ENCODE assay signal across 19 cellular contexts in the genomic region with DNA sequence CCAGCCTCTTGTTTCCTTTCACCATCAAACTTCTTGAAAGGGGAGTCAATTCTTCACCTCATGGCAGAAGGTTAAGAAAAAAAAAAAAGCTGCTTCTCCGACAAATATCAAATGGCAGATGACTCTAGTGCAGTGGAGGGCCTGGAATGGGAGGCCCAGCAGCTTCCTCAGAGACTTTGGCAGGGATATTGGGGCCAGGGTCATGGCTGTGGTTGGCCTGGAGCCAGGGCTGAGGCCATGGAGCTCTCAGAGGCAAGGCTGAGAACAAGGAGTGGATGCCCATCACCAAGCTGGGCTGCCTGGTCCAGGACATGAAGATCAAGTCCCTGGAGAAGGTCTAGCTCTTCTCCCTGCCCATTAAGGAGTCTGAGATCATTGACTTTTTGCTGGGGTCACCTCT. TPM values are rescaled to one million over a fixed set of nuclear protein-coding genes. Genes with fewer than 3 reads are reported as not detected.
DNase-seq lines count a peak whose midpoint lies in the region; TF ChIP-seq lines count a peak whose summit lies in the region.
"Had no signal": no experiment of that assay in that cellular context is flagged by ENCODE, and none has a peak within 500 bp of the region (broad histone marks: within the 10 kb centered on the region; RNA-seq: fewer than 3 reads in every experiment).

No MANE protein-coding gene starts in this region.

- H3K9me3 Mint-ChIP-seq in activated CD4-positive, alpha-beta T cell treated with anti-CD3 and anti-CD28 coated beads, Interleukin-2, amount 10 ng/mL, durations not matched to agents 24 days and 14 days, result no peaks in the 10 kb centered on the region
- no peaks in the 10 kb centered on the region for H3K9me3 Mint-ChIP-seq in chondrocyte (ENCODE audit: low read depth)
- H3K9me3 Mint-ChIP-seq: CD4-positive, alpha-beta T cell had no signal

- no peak overlapping the region for H3K9ac ChIP-seq in parathyroid adenoma
- H3K9ac ChIP-seq: GM23248 had no signal

- H3K27ac Mint-ChIP-seq in activated CD4-positive, alpha-beta T cell treated with anti-CD3 and anti-CD28 coated beads, Interleukin-2, amount 10 ng/mL, durations not matched to agents 24 days and 14 days, result peak overlapping the region; percentile 20
- H3K27ac Mint-ChIP-seq in chondrocyte (ENCODE audit: unreplicated experiment), result no peak overlapping the region
- H3K27ac Mint-ChIP-seq: CD4-positive, alpha-beta T cell had no signal

- no peaks in the 10 kb centered on the region for H3K36me3 ChIP-seq in parathyroid adenoma (ENCODE audit: control insufficient read depth, insufficient read depth, low read length)

- no peaks in the 10 kb centered on the region for H3K27me3 Mint-ChIP-seq in activated CD4-positive, alpha-beta T cell treated with anti-CD3 and anti-CD28 coated beads, Interleukin-2, amount 10 ng/mL, durations not matched to agents 24 days and 14 days
- no peaks in the 10 kb centered on the region for H3K27me3 Mint-ChIP-seq in chondrocyte (ENCODE audit: low read depth)
- H3K27me3 Mint-ChIP-seq: CD4-positive, alpha-beta T cell had no signal

- peaks cover 2% of the 10 kb centered on the region for H3K79me2 ChIP-seq in parathyroid adenoma

- H3K4me2 ChIP-seq in parathyroid adenoma (ENCODE audit: low read length), result peak overlapping the region; percentile 11
- H3K4me2 ChIP-seq: A549 had no signal

- no peak overlapping the region for H2AFZ ChIP-seq in parathyroid adenoma
- H2AFZ ChIP-seq: GM23248 had no signal

- H3K27ac ChIP-seq in parathyroid adenoma, result no peak overlapping the region
- H3K27ac ChIP-seq: 22Rv1, A549, C4-2B, GM23248 had no signal

- H3K4me1 Mint-ChIP-seq in activated CD4-positive, alpha-beta T cell treated with anti-CD3 and anti-CD28 coated beads, Interleukin-2, amount 10 ng/mL, durations not matched to agents 24 days and 14 days, result peaks cover 13% of the 10 kb centered on the region
- peaks cover 8% of the 10 kb centered on the region for H3K4me1 Mint-ChIP-seq in chondrocyte (ENCODE audit: low read depth)

- TF ChIP-seq CTCF in chondrocyte (IDR thresholded peaks at IDR 0.05) (no peak), parathyroid adenoma (IDR thresholded peaks at IDR 0.05) (no peak)

- no peaks in the 10 kb centered on the region for H3K9me3 ChIP-seq in parathyroid adenoma (ENCODE audit: control insufficient read depth, low read length)
- H3K9me3 ChIP-seq: A549, Caco-2, HAP-1 had no signal

- no peak for DNase-seq in activated CD4-positive, alpha-beta T cell treated with anti-CD3 and anti-CD28 coated beads, Interleukin-2, amount 10 ng/mL, durations not matched to agents 24 days and 14 days
- no peak for DNase-seq in activated CD4-positive, alpha-beta T cell treated with anti-CD3 and anti-CD28 coated beads, Interleukin-2, amount 50 U/mL, for 1 hour
- DNase-seq in chondrocyte (ENCODE audit: low spot score), result peak; percentile 56
- DNase-seq in iris pigment epithelial cell (ENCODE audit: low read depth), result peak; percentile 20
- DNase-seq in UCSD-AML1 (lab: John Stamatoyannopoulos, UW; ENCODE audit: unreplicated experiment), result no peak
- no peak for DNase-seq in activated CD4-positive, CD25-positive, alpha-beta regulatory T cell treated with anti-CD3 and anti-CD28 coated beads, Interleukin-2, amount 50 U/mL, for 72 hours
- DNase-seq in NCI-H345 treated with DMSO at 0.1 percent for 48 hours (lab: John Stamatoyannopoulos, UW; ENCODE audit: unreplicated experiment), result no peak
- DNase-seq: AML-193; Caco-2; CD4-positive, alpha-beta T cell; DMS153; DMS79; GDM1; GM23248 had no signal

- no peak overlapping the region for H3K4me3 Mint-ChIP-seq in activated CD4-positive, alpha-beta T cell treated with anti-CD3 and anti-CD28 coated beads, Interleukin-2, amount 10 ng/mL, durations not matched to agents 24 days and 14 days
- H3K4me3 Mint-ChIP-seq in chondrocyte (ENCODE audit: unreplicated experiment), result no peak overlapping the region
- H3K4me3 Mint-ChIP-seq: CD4-positive, alpha-beta T cell had no signal

- peaks cover 45% of the 10 kb centered on the region for H3K36me3 Mint-ChIP-seq in activated CD4-positive, alpha-beta T cell treated with anti-CD3 and anti-CD28 coated beads, Interleukin-2, amount 10 ng/mL, durations not matched to agents 24 days and 14 days (ENCODE audit: low read depth)
- peaks cover 13% of the 10 kb centered on the region for H3K36me3 Mint-ChIP-seq in chondrocyte (ENCODE audit: low read depth)

- intact Hi-C loops in activated CD4-positive, alpha-beta T cell treated with anti-CD3 and anti-CD28 coated beads, Interleukin-2, amount 10 ng/mL, durations not matched to agents 24 days and 14 days (cut with micrococcal nuclease), result no loop called here

- H3K4me1 ChIP-seq in parathyroid adenoma, result no peaks in the 10 kb centered on the region
- H3K4me1 ChIP-seq: Caco-2, HAP-1 had no signal

- no peaks in the 10 kb centered on the region for H3K27me3 ChIP-seq in parathyroid adenoma (ENCODE audit: control insufficient read depth, insufficient read depth, low read length)

- H3K4me3 ChIP-seq in parathyroid adenoma (ENCODE audit: low read depth, low read length), result no peak overlapping the region
- H3K4me3 ChIP-seq: A549, GM23248, HAP-1 had no signal

RNA-seq across cellular contexts. Expression of a gene that starts 18.7 kb away (rescaled TPM):
- total RNA-seq in activated CD4-positive, alpha-beta T cell treated with anti-CD3 and anti-CD28 coated beads, Interleukin-2, amount 10 ng/mL, durations not matched to agents 24 days and 14 days, result 31.2 and 31.6 TPM in 2 replicates
- 14.8 to 17.3 TPM (median 17.2 TPM) in 3 replicates for total RNA-seq in chondrocyte

RNA-seq across cellular contexts. Expression of a gene that starts 32.7 kb away (rescaled TPM):
- total RNA-seq in activated CD4-positive, alpha-beta T cell treated with anti-CD3 and anti-CD28 coated beads, Interleukin-2, amount 10 ng/mL, durations not matched to agents 24 days and 14 days, result 69.9 and 76.1 TPM in 2 replicates
- 11.9 to 17.7 TPM (median 15.5 TPM) in 3 replicates for total RNA-seq in chondrocyte

RNA-seq across cellular contexts. Expression of a gene that starts 33.1 kb away (rescaled TPM):
- total RNA-seq in activated CD4-positive, alpha-beta T cell treated with anti-CD3 and anti-CD28 coated beads, Interleukin-2, amount 10 ng/mL, durations not matched to agents 24 days and 14 days, result 26.4 and 26.7 TPM in 2 replicates
- 72.6 to 80.0 TPM (median 76.1 TPM) in 3 replicates for total RNA-seq in chondrocyte

RNA-seq across cellular contexts. Expression of a gene that starts 47.1 kb away (rescaled TPM):
- 2.7 and 3.1 TPM in 2 replicates for total RNA-seq in activated CD4-positive, alpha-beta T cell treated with anti-CD3 and anti-CD28 coated beads, Interleukin-2, amount 10 ng/mL, durations not matched to agents 24 days and 14 days
- 3.9 to 4.2 TPM (median 4.0 TPM) in 3 replicates for total RNA-seq in chondrocyte

Comparison
In these comparisons a context has a peak if more than half of its experiments do, and no peak if none do; other contexts are left out.
1. DNase-seq: peak in chondrocyte (single experiment) and iris pigment epithelial cell (single experiment); none in activated CD4-positive, alpha-beta T cell treated with anti-CD3 and anti-CD28 coated beads, Interleukin-2, amount 10 ng/mL, durations not matched to agents 24 days and 14 days (single experiment), activated CD4-positive, alpha-beta T cell treated with anti-CD3 and anti-CD28 coated beads, Interleukin-2, amount 50 U/mL, for 1 hour (single experiment), UCSD-AML1 (single experiment), activated CD4-positive, CD25-positive, alpha-beta regulatory T cell treated with anti-CD3 and anti-CD28 coated beads, Interleukin-2, amount 50 U/mL, for 72 hours (single experiment) and NCI-H345 treated with DMSO at 0.1 percent for 48 hours (single experiment).